ENCODE assay signal across 1 cellular context in the genomic region with DNA sequence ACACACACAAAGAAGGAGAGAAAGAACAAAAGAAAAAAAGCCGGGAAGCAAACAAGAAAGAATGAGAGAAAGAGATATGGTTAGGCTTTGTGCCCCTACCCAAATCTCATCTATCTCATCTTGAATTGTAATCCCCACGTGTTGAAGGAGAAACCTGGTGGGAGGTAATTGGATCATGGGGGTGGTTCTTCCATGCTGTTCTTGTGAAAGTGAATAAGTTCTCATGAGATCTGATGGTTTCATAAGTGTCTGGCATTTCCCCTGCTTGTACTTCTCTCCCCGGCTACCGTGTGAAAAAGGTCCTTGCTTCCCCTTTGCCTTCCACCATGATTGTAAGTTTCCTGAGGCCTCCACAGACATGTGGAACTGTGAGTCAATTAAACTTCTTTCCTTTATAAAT.
TF ChIP-seq lines count a peak whose summit lies in the region.

No MANE protein-coding gene starts in this region.

TF ChIP-seq in K562, 482 proteins besides CTCF, POLR2A, EP300 and RAD21 (continued from another document):
- TF ChIP-seq RFX1 (IDR thresholded peaks at IDR 0.05) (no peak), TARDBP (IDR thresholded peaks at IDR 0.05) (no peak), ZNF644 (tag; IDR thresholded peaks at IDR 0.05; ENCODE audit: low read depth) (no peak), ETV1 (tag; conservative IDR thresholded peaks at IDR 0.05; ENCODE audit: low read depth) (no peak), NFIX (CRISPR knock-in tag; IDR thresholded peaks at IDR 0.05; ENCODE audit: low read depth) (no peak), ZNF699 (CRISPR knock-in tag; IDR thresholded peaks at IDR 0.05; ENCODE audit: insufficient replicate concordance) (no peak)
- TF ChIP-seq, protein P1, sequence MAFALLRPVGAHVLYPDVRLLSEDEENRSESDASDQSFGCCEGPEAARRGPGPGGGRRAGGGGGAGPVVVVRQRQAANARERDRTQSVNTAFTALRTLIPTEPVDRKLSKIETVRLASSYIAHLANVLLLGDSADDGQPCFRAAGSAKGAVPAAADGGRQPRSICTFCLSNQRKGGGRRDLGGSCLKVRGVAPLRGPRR (CRISPR knock-in tag; IDR thresholded peaks at IDR 0.05): no peak
TF ChIP-seq in K562: peak in this region for 0.
